In genomic region chr16:87502308-87502969, GRCh38 we compare ENCODE assay signal across 27 cellular contexts. TPM values are rescaled to one million over a fixed set of nuclear protein-coding genes. Genes with fewer than 3 reads are reported as not detected.
DNase-seq lines count a peak whose midpoint lies in the region; ATAC-seq and TF ChIP-seq lines count a peak whose summit lies in the region.
"Had no signal": no experiment of that assay in that cellular context is flagged by ENCODE, and none has a peak within 500 bp of the region (broad histone marks: within the 10 kb centered on the region; RNA-seq: fewer than 3 reads in every experiment).

No MANE protein-coding gene starts in this region.

- H3K4me1 ChIP-seq in H9 (ENCODE audit: insufficient read depth, low read length) (no peaks in the 10 kb centered on the region), OCI-LY3 (ENCODE audit: low read length) (peaks cover 56% of the 10 kb centered on the region), spleen (peaks cover 0 to 12% (median 5%) of the 10 kb centered on the region in 6 donors)

- H4K91ac ChIP-seq in H9 (ENCODE audit: insufficient read length, low read depth, low read length): no peak overlapping the region

- TF ChIP-seq CTCF in H9 (conservative IDR thresholded peaks at IDR 0.05) (no peak), OCI-LY3 (IDR thresholded peaks at IDR 0.05; ENCODE audit: low read depth, low read length) (no peak), chondrocyte (IDR thresholded peaks at IDR 0.05) (no peak), spleen (IDR thresholded peaks at IDR 0.05 in 8 of 11, conservative IDR thresholded peaks at IDR 0.05 in 3 of 11) (no peak), omental fat pad (IDR thresholded peaks at IDR 0.05) (no peak)

- no peak overlapping the region for H2AK5ac ChIP-seq in H9 (ENCODE audit: insufficient read length, low read length)

- H3K4me3 ChIP-seq in OCI-LY3 (ENCODE audit: low read length) (no peak overlapping the region; the same call in 1 of the 2 replicates), spleen (no peak overlapping the region)
- H3K4me3 ChIP-seq: MG63, SJSA1 had no signal

- H3K9me3 Mint-ChIP-seq in H9 (no peaks in the 10 kb centered on the region), chondrocyte (ENCODE audit: low read depth) (no peaks in the 10 kb centered on the region)
- H3K9me3 Mint-ChIP-seq: CD14-positive monocyte; CD8-positive, alpha-beta memory T cell had no signal

- no peaks in the 10 kb centered on the region for H3K27me3 ChIP-seq in H9 (ENCODE audit: insufficient read depth, low read length)
- peaks cover 49% of the 10 kb centered on the region for H3K27me3 ChIP-seq in OCI-LY3 (ENCODE audit: low read depth, low read length)
- H3K27me3 ChIP-seq in spleen (replicated peaks in 1 of 7): peaks cover 0 to 79% (median 7%) of the 10 kb centered on the region in 7 donors
- H3K27me3 ChIP-seq: MG63, SJSA1 had no signal

- H3K56ac ChIP-seq in H9 (ENCODE audit: insufficient read length, low read depth, low read length): no peak overlapping the region

- H2BK5ac ChIP-seq in H9 (ENCODE audit: insufficient read length, low read length): no peak overlapping the region

- H2BK20ac ChIP-seq in H9 (ENCODE audit: low read depth, low read length, poor library complexity, severe bottlenecking): no peak overlapping the region

- no peaks in the 10 kb centered on the region for H3K4me1 Mint-ChIP-seq in H9
- peaks cover 27% of the 10 kb centered on the region for H3K4me1 Mint-ChIP-seq in chondrocyte (ENCODE audit: low read depth)

- H3K27me3 Mint-ChIP-seq in H9 (ENCODE audit: low read depth): no peaks in the 10 kb centered on the region
- peaks cover 2% of the 10 kb centered on the region for H3K27me3 Mint-ChIP-seq in chondrocyte (ENCODE audit: low read depth)

- no peaks in the 10 kb centered on the region for H3K36me3 ChIP-seq in OCI-LY3 (replicated peaks; ENCODE audit: low read depth, low read length)
- no peaks in the 10 kb centered on the region for H3K36me3 ChIP-seq in spleen
- H3K36me3 ChIP-seq: MG63, SJSA1 had no signal

- no peaks in the 10 kb centered on the region for H3K79me2 ChIP-seq in H9 (ENCODE audit: insufficient read depth, low read length)
- H3K79me2 ChIP-seq in OCI-LY3 (ENCODE audit: low read length): no peaks in the 10 kb centered on the region

- H3K4me3 Mint-ChIP-seq in H9 (no peak overlapping the region), chondrocyte (ENCODE audit: unreplicated experiment) (no peak overlapping the region)
- H3K4me3 Mint-ChIP-seq: B cell; CD14-positive monocyte; CD8-positive, alpha-beta memory T cell had no signal

- H3K18ac ChIP-seq in H9 (ENCODE audit: insufficient read length, low read depth, low read length): no peak overlapping the region

- no peak overlapping the region for H3K27ac ChIP-seq in H9 (ENCODE audit: insufficient read length, low read depth, low read length)
- no peak overlapping the region for H3K27ac ChIP-seq in OCI-LY3 (ENCODE audit: low read length)
- H3K27ac ChIP-seq in spleen: no peak overlapping the region
- H3K27ac ChIP-seq: SJSA1 had no signal

- no peak overlapping the region for H3T11ph ChIP-seq in H9 (ENCODE audit: low read length)

- intact Hi-C loops in spleen (cut with DNase I; ENCODE audit: low total_unique reads): no loop called here

- H3K36me3 Mint-ChIP-seq in H9 (ENCODE audit: insufficient read depth in 1 of 3, low read depth in 3 of 3) (no peaks in the 10 kb centered on the region), chondrocyte (ENCODE audit: low read depth) (no peaks in the 10 kb centered on the region)
- H3K36me3 Mint-ChIP-seq: CD14-positive monocyte; CD8-positive, alpha-beta memory T cell had no signal

- H3K23me2 ChIP-seq in H9 (ENCODE audit: insufficient read length, low read depth, low read length, poor library complexity, severe bottlenecking): no peaks in the 10 kb centered on the region

- H4K5ac ChIP-seq in H9 (ENCODE audit: insufficient read length, low read depth, low read length): no peak overlapping the region

- no peak overlapping the region for H3K14ac ChIP-seq in H9 (ENCODE audit: insufficient read depth, low read length)

- no peaks in the 10 kb centered on the region for H3K79me1 ChIP-seq in H9 (ENCODE audit: insufficient read depth, low read depth, low read length, poor library complexity, severe bottlenecking)

- DNase-seq in H9: no peak
- peak; percentile 14 for DNase-seq in chondrocyte (ENCODE audit: low spot score)
- peak; percentile 5 for DNase-seq in spleen
- no peak for DNase-seq in islet precursor cell
- DNase-seq in globus pallidus (ENCODE audit: low spot score): no peak
- DNase-seq in omental fat pad (ENCODE audit: low spot score): no peak
- DNase-seq: Calu3; CD8-positive, alpha-beta memory T cell; DMS79 treated with DMSO at 0.1 percent for 48 hours; GF-D8; H7; KG1; MG63; NCI-H1105 treated with DMSO at 0.1 percent for 48 hours; NCI-H1694; NCI-H2029 treated with DMSO at 0.1 percent for 48 hours; NCI-H446 treated with DMSO at 0.1 percent for 48 hours; NCI-H526; NCI-H82; NK-92 treated with Interleukin-12 subunit alpha and Interleukin-12 subunit beta, amount 100 ng/mL, for 24 hours; Right ventricle myocardium superior; RPMI8226 had no signal

- WGBS in H9 (ENCODE audit: extremely low coverage, insufficient read length, low lambda C conversion rate): 100% methylated on average over 5 of the region's 5 CpGs
- 90 to 97% (median 93%) methylated on average over 5 of the region's 5 CpGs for WGBS in spleen, 5 donors

- H2BK15ac ChIP-seq in H9 (ENCODE audit: low read depth, low read length): no peak overlapping the region

- H3K27ac Mint-ChIP-seq in H9 (no peak overlapping the region), chondrocyte (ENCODE audit: unreplicated experiment) (no peak overlapping the region)
- H3K27ac Mint-ChIP-seq: B cell, CD14-positive monocyte had no signal

- H4K20me1 ChIP-seq in H9 (ENCODE audit: control insufficient read depth, insufficient read depth, insufficient read length): no peaks in the 10 kb centered on the region
- H4K20me1 ChIP-seq in OCI-LY3 (ENCODE audit: insufficient read depth, low read length): no peaks in the 10 kb centered on the region

- ATAC-seq in HG03280 (IDR thresholded peaks at IDR 0.05; ENCODE audit: unreplicated experiment): no peak
- no peak for ATAC-seq in omental fat pad (ENCODE audit: low FRiP score)

- H3K9me3 ChIP-seq in H9 (ENCODE audit: control insufficient read depth, low read depth, low read length) (no peaks in the 10 kb centered on the region), OCI-LY3 (ENCODE audit: insufficient read depth, low read length) (no peaks in the 10 kb centered on the region), spleen (no peaks in the 10 kb centered on the region)
- H3K9me3 ChIP-seq: MG63 had no signal

- H3K4me2 ChIP-seq in H9 (ENCODE audit: insufficient read depth, insufficient read length, low read length) (no peak overlapping the region), OCI-LY3 (ENCODE audit: low read length) (peak overlapping the region; percentile 71; the same call in 1 of the 2 replicates)

- no peak overlapping the region for H2AFZ ChIP-seq in H9 (ENCODE audit: low read length)
- no peak overlapping the region for H2AFZ ChIP-seq in OCI-LY3 (ENCODE audit: low read depth, low read length)

- no peak for TF ChIP-seq POLR2A in spleen (IDR thresholded peaks at IDR 0.05)

- no peak overlapping the region for H3K9ac ChIP-seq in H9 (ENCODE audit: extremely low read depth, insufficient read length, low read length)
- H3K9ac ChIP-seq in OCI-LY3 (ENCODE audit: low read length): no peak overlapping the region

- H4K8ac ChIP-seq in H9 (replicated peaks; ENCODE audit: insufficient read length, low read depth, low read length): peak overlapping the region; percentile 3

- no peak overlapping the region for H3K23ac ChIP-seq in H9 (ENCODE audit: insufficient read length, low read depth, low read length)

- H2BK120ac ChIP-seq in H9 (ENCODE audit: low read depth, low read length, poor library complexity, severe bottlenecking): no peak overlapping the region

- no peak overlapping the region for H3K4ac ChIP-seq in H9 (ENCODE audit: low read depth, low read length)

- no peak overlapping the region for H2BK12ac ChIP-seq in H9 (ENCODE audit: insufficient read length, low read depth, low read length)

RNA-seq across cellular contexts. Expression of gene ZCCHC14, which starts 9.6 kb away (rescaled TPM):
- total RNA-seq in H9 (2021) (27.6 and 27.7 TPM in 2 replicates), chondrocyte (28.0 to 29.6 TPM (median 29.6 TPM) in 3 replicates), spleen (10 to 100 TPM; 11.4 to 18.3 (median 14.2) TPM), omental fat pad (10 to 100 TPM in 3 of 4 donors, 1 to 10 TPM in 1; 8.9 to 20.5 (median 10.8) TPM)
- 1 to 10 TPM; 1.6 to 3.7 (median 1.8) TPM for polyA plus RNA-seq in spleen

Comparison
In these comparisons a context has a peak if more than half of its experiments do, and no peak if none do; other contexts are left out.
1. DNase-seq: peak in chondrocyte (single experiment) and spleen (single experiment); none in H9 (single experiment), islet precursor cell (single experiment), globus pallidus (single experiment) and omental fat pad (single experiment).